ENCODE assay signal across 12 cellular contexts in genomic region chr1:75722966-75723365, GRCh38. TPM values are rescaled to one million over a fixed set of nuclear protein-coding genes. Genes with fewer than 3 reads are reported as not detected.
DNase-seq lines count a peak whose midpoint lies in the region; ATAC-seq and TF ChIP-seq lines count a peak whose summit lies in the region.
"Had no signal": no experiment of that assay in that cellular context is flagged by ENCODE, and none has a peak within 500 bp of the region (broad histone marks: within the 10 kb centered on the region; RNA-seq: fewer than 3 reads in every experiment).

No MANE protein-coding gene starts in this region.

- peak overlapping the region; percentile 88 for H3K27ac ChIP-seq in cardiac muscle cell
- no peak overlapping the region for H3K27ac ChIP-seq in left ventricle myocardium inferior (replicated peaks)

- H3K36me3 Mint-ChIP-seq in activated CD8-positive, alpha-beta T cell treated with anti-CD3 and anti-CD28 coated beads for 36 hours (ENCODE audit: low read depth): peaks cover 8% of the 10 kb centered on the region
- H3K36me3 Mint-ChIP-seq in immature natural killer cell (no peaks in the 10 kb centered on the region), type B pancreatic cell (peaks cover 3% of the 10 kb centered on the region)

- no peak for DNase-seq in cardiac muscle cell (ENCODE audit: low read depth in 1 of 2, low spot score in 1 of 2)
- no peak for DNase-seq in left ventricle myocardium inferior
- no peak for DNase-seq in activated CD8-positive, alpha-beta T cell treated with anti-CD3 and anti-CD28 coated beads for 36 hours
- no peak for DNase-seq in immature natural killer cell
- no peak for DNase-seq in type B pancreatic cell (ENCODE audit: extremely low spot score, unreplicated experiment)
- no peak for DNase-seq in stimulated activated naive CD4-positive, alpha-beta T cell treated with Interleukin-2 at 50 U/mL for 16 hours (lab: John Stamatoyannopoulos, UW)
- DNase-seq in superior temporal gyrus (ENCODE audit: extremely low spot score): no peak
- no peak for DNase-seq in GF-D8 (lab: John Stamatoyannopoulos, UW)
- DNase-seq: KG1, NCI-H2171 treated with DMSO at 0.1 percent for 48 hours, thyroid gland had no signal

- no peak overlapping the region for H3K27ac Mint-ChIP-seq in activated CD8-positive, alpha-beta T cell treated with anti-CD3 and anti-CD28 coated beads for 36 hours
- H3K27ac Mint-ChIP-seq in immature natural killer cell (peak overlapping the region in 4 of 6 donors; percentile 80 to 98 (median 92)), type B pancreatic cell (no peak overlapping the region)

- H3K4me3 Mint-ChIP-seq in activated CD8-positive, alpha-beta T cell treated with anti-CD3 and anti-CD28 coated beads for 36 hours: peak overlapping the region; percentile 100
- peak overlapping the region; percentile 97 to 100 (median 99) for H3K4me3 Mint-ChIP-seq in immature natural killer cell
- peak overlapping the region; percentile 99 for H3K4me3 Mint-ChIP-seq in type B pancreatic cell

- no peaks in the 10 kb centered on the region for H3K27me3 Mint-ChIP-seq in activated CD8-positive, alpha-beta T cell treated with anti-CD3 and anti-CD28 coated beads for 36 hours
- H3K27me3 Mint-ChIP-seq in immature natural killer cell (ENCODE audit: low read depth in 3 of 3) (peaks cover 2 to 5% (median 2%) of the 10 kb centered on the region in 3 donors), type B pancreatic cell (no peaks in the 10 kb centered on the region)

- H3K4me1 ChIP-seq in cardiac muscle cell (ENCODE audit: low read depth): peaks cover 16% of the 10 kb centered on the region
- H3K4me1 ChIP-seq in left ventricle myocardium inferior: peaks cover 39% of the 10 kb centered on the region

- intact Hi-C loops in left ventricle myocardium inferior (cut with micrococcal nuclease): loop anchor here (10.0 kb wide), 1 partner anchor 62 kb away; the partner anchor contains the start of gene RABGGTB
- intact Hi-C loops in activated CD8-positive, alpha-beta T cell treated with anti-CD3 and anti-CD28 coated beads for 36 hours (cut with micrococcal nuclease): no loop called here

- CTCF ChIA-PET in activated CD8-positive, alpha-beta T cell treated with anti-CD3 and anti-CD28 coated beads for 36 hours (lab: Charles Lee): no interaction called here

- H3K9me3 ChIP-seq in cardiac muscle cell (ENCODE audit: low read depth) (no peaks in the 10 kb centered on the region), left ventricle myocardium inferior (replicated peaks) (no peaks in the 10 kb centered on the region)
- H3K9me3 ChIP-seq: gastroesophageal sphincter, thyroid gland had no signal

- H3K36me3 ChIP-seq in cardiac muscle cell (no peaks in the 10 kb centered on the region), left ventricle myocardium inferior (no peaks in the 10 kb centered on the region)
- H3K36me3 ChIP-seq: gastroesophageal sphincter, thyroid gland had no signal

- H3K27me3 ChIP-seq in cardiac muscle cell (no peaks in the 10 kb centered on the region), left ventricle myocardium inferior (ENCODE audit: low read depth) (no peaks in the 10 kb centered on the region)
- H3K27me3 ChIP-seq: gastroesophageal sphincter, thyroid gland had no signal

- H3K4me1 Mint-ChIP-seq in activated CD8-positive, alpha-beta T cell treated with anti-CD3 and anti-CD28 coated beads for 36 hours (ENCODE audit: low read depth): peaks cover 40% of the 10 kb centered on the region
- H3K4me1 Mint-ChIP-seq in immature natural killer cell (peaks cover 47 to 58% of the 10 kb centered on the region in 2 donors), type B pancreatic cell (ENCODE audit: unreplicated experiment) (peaks cover 30% of the 10 kb centered on the region)

- POLR2A ChIA-PET in activated CD8-positive, alpha-beta T cell treated with anti-CD3 and anti-CD28 coated beads for 36 hours (lab: Charles Lee): interaction anchor here (0.5 to 1.8 kb wide), 3 partner anchors 32 to 72 kb away, joined by 3 to 8 read pairs (median 3); partner anchors contain the start of gene RABGGTB

- ATAC-seq in activated CD8-positive, alpha-beta T cell treated with anti-CD3 and anti-CD28 coated beads for 36 hours: no peak
- ATAC-seq: gastroesophageal sphincter had no signal

- no peaks in the 10 kb centered on the region for H3K9me3 Mint-ChIP-seq in activated CD8-positive, alpha-beta T cell treated with anti-CD3 and anti-CD28 coated beads for 36 hours
- H3K9me3 Mint-ChIP-seq in immature natural killer cell (no peaks in the 10 kb centered on the region), type B pancreatic cell (no peaks in the 10 kb centered on the region)

- no peak overlapping the region for H3K4me3 ChIP-seq in cardiac muscle cell
- no peak overlapping the region for H3K4me3 ChIP-seq in left ventricle myocardium inferior

- TF ChIP-seq CTCF in cardiac muscle cell (IDR thresholded peaks at IDR 0.05; ENCODE audit: low read depth, low read length) (no peak), left ventricle myocardium inferior (IDR thresholded peaks at IDR 0.05; ENCODE audit: borderline replicate concordance) (no peak), type B pancreatic cell (conservative IDR thresholded peaks at IDR 0.05) (no peak)
- no peak for TF ChIP-seq CTCF in activated CD8-positive, alpha-beta T cell treated with anti-CD3 and anti-CD28 coated beads for 36 hours (IDR thresholded peaks at IDR 0.05)

RNA-seq across cellular contexts. Expression of gene ACADM, which starts 1.5 kb away (rescaled TPM):
- total RNA-seq in cardiac muscle cell: 63.3 and 65.0 TPM in 2 replicates
- 96.9 and 106 TPM in 2 replicates for polyA plus RNA-seq in cardiac muscle cell
- total RNA-seq in left ventricle myocardium inferior: 358 TPM
- total RNA-seq in activated CD8-positive, alpha-beta T cell treated with anti-CD3 and anti-CD28 coated beads for 36 hours: 10 to 100 TPM; 47.5 to 49.8 TPM
- 10 to 100 TPM; 32.8 to 44.1 (median 43.6) TPM for polyA plus RNA-seq in immature natural killer cell
- 29.8 and 58.3 TPM in 2 replicates for total RNA-seq in type B pancreatic cell (ENCODE audit: low replicate concordance)

Comparison
In these comparisons a context has a peak if more than half of its experiments do, and no peak if none do; other contexts are left out.
1. H3K27ac Mint-ChIP-seq: peak in immature natural killer cell (4 of 6); none in activated CD8-positive, alpha-beta T cell treated with anti-CD3 and anti-CD28 coated beads for 36 hours (single experiment) and type B pancreatic cell (single experiment).
2. Peak in every context shown above with its lines, with median percentiles within 50 percentile points of each other: H3K4me3 Mint-ChIP-seq.